Comparison of ENCODE assay signal across 8 cellular contexts in genomic region chr12:113030875-113031525, GRCh38. TPM values are rescaled to one million over a fixed set of nuclear protein-coding genes. Genes with fewer than 3 reads are reported as not detected.
A peak's percentile ranks its signal among the peaks of the same experiment; 100 is the strongest.
DNase-seq lines count a peak whose midpoint lies in the region; ATAC-seq, FAIRE-seq and TF ChIP-seq lines count a peak whose summit lies in the region.

No MANE protein-coding gene starts in this region.

- H3K9me3 ChIP-seq in kidney (ENCODE audit: control insufficient read depth in 1 of 2, low read length in 2 of 2) (no peaks in the 10 kb centered on the region), tibial artery (no peaks in the 10 kb centered on the region)

- no peaks in the 10 kb centered on the region for H3K36me3 ChIP-seq in kidney (ENCODE audit: control insufficient read depth in 1 of 2, insufficient read depth in 2 of 2, low read length in 2 of 2)
- H3K36me3 ChIP-seq in tibial artery: no peaks in the 10 kb centered on the region

- DNase-seq in CD1c-positive myeloid dendritic cell (ENCODE audit: extremely low spot score): peak; percentile 45
- peak; percentile 36 for DNase-seq in HFF-Myc (ENCODE audit: extremely low read depth, low read depth)
- peak; percentile 78 for DNase-seq in NCI-H748 (lab: John Stamatoyannopoulos, UW; ENCODE audit: unreplicated experiment)
- DNase-seq in cardiac fibroblast (ENCODE audit: low read depth in 2 of 2): peak; percentile 79 to 81
- DNase-seq in kidney: no peak
- peak in 1 of 2 donors; percentile 31 for DNase-seq in tibial artery
- DNase-seq in activated gamma-delta T cell treated with Interleukin-2 at 50 U/mL for 16 hours: no peak

- intact Hi-C loops in kidney (cut with DNase I): no loop called here
- intact Hi-C loops in tibial artery (cut with DNase I; ENCODE audit: low total_unique reads): no loop called here

- H3K4me3 ChIP-seq in HFF-Myc (replicated peaks; ENCODE audit: low read depth, low read length): no peak overlapping the region
- no peak overlapping the region for H3K4me3 ChIP-seq in cardiac fibroblast (replicated peaks in 1 of 2; ENCODE audit: low read depth in 2 of 2, low read length in 2 of 2)
- H3K4me3 ChIP-seq in kidney (ENCODE audit: low read length in 2 of 2): no peak overlapping the region
- no peak overlapping the region for H3K4me3 ChIP-seq in tibial artery

- H3K27me3 ChIP-seq in tibial artery: no peaks in the 10 kb centered on the region

- H3K9ac ChIP-seq in kidney (ENCODE audit: low read length in 2 of 2): no peak overlapping the region

- no peak for ATAC-seq in GM21360 (IDR thresholded peaks at IDR 0.05; ENCODE audit: unreplicated experiment)

- TF ChIP-seq CTCF in HFF-Myc (IDR thresholded peaks at IDR 0.05; ENCODE audit: low read depth, low read length, missing control alignments): peak; percentile 60
- TF ChIP-seq CTCF in cardiac fibroblast (IDR thresholded peaks at IDR 0.05; ENCODE audit: low read depth, low read length): peak; percentile 72
- TF ChIP-seq CTCF in kidney (IDR thresholded peaks at IDR 0.05; ENCODE audit: borderline replicate concordance, extremely low read depth, insufficient read depth): peak; percentile 54
- TF ChIP-seq CTCF in tibial artery (IDR thresholded peaks at IDR 0.05): peak; percentile 60 to 66

- H3K27ac ChIP-seq in kidney (ENCODE audit: low read depth in 2 of 2, low read length in 2 of 2) (no peak overlapping the region), tibial artery (no peak overlapping the region)

- FAIRE-seq in kidney (lab: Jason Lieb, UNC): peak; percentile 19

- peaks cover 0 to 3% of the 10 kb centered on the region in 2 donors for H3K4me1 ChIP-seq in kidney (ENCODE audit: control insufficient read depth in 1 of 2, insufficient read depth in 1 of 2, low read depth in 1 of 2, low read length in 2 of 2)
- H3K4me1 ChIP-seq in tibial artery: no peaks in the 10 kb centered on the region

RNA-seq across cellular contexts. Expression of gene DTX1, which starts 25.5 kb away (rescaled TPM):
- 4.9 TPM for total RNA-seq in kidney
- polyA plus RNA-seq in kidney (ENCODE audit: insufficient read depth, low read depth, low replicate concordance): 7.3 TPM

RNA-seq across cellular contexts. Expression of gene OAS2, which starts 52.7 kb away (rescaled TPM):
- 11.7 TPM for total RNA-seq in kidney
- 5.0 TPM for polyA plus RNA-seq in kidney (ENCODE audit: insufficient read depth, low read depth, low replicate concordance)

Comparison
In these comparisons a context has a peak if more than half of its experiments do, and no peak if none do; other contexts are left out.
1. DNase-seq: peak in CD1c-positive myeloid dendritic cell (single experiment), HFF-Myc (single experiment), NCI-H748 (single experiment) and cardiac fibroblast (2 of 2); none in kidney (single experiment) and activated gamma-delta T cell treated with Interleukin-2 at 50 U/mL for 16 hours (single experiment).
2. Peak in every context shown above with its lines, with median percentiles within 50 percentile points of each other: CTCF ChIP-seq.